Comparison of ENCODE assay signal across 18 cellular contexts in the genomic region with DNA sequence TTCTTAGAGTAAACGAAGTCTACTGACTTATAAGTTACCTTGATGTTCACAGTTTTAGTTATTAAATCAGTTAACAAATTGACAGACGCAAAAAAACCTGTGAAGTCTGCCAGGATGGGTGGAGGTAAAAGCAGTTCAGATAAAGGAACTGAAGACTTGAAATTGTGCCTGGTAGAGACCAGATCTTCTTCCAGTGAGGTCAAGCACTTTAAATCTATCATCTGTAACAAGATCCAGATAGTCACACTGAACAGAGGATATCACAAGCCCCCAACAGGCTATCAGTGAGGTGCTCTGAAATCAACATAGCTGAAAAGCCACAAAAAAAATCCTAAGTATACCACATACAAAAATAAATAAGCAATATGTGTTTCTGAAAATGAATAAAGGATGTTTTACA. TPM values are rescaled to one million over a fixed set of nuclear protein-coding genes. Genes with fewer than 3 reads are reported as not detected.
"Had no signal": no experiment of that assay in that cellular context is flagged by ENCODE, and none has a peak within 500 bp of the region (broad histone marks: within the 10 kb centered on the region; RNA-seq: fewer than 3 reads in every experiment).

No MANE protein-coding gene starts in this region.

- H3K4me1 ChIP-seq: thyroid gland had no signal

- ATAC-seq: activated T-cell treated with anti-CD3 and anti-CD28 coated beads, Interleukin-2, amount 50 U/mL, for 4 hours; stimulated activated effector memory CD8-positive, alpha-beta T cell treated with anti-CD3 and anti-CD28 coated beads, Interleukin-12 subunit alpha, Interleukin-12 subunit beta, amount 100 ng/mL, for 72 hours had no signal

- H3K27me3 Mint-ChIP-seq: activated CD4-positive, alpha-beta memory T cell treated with anti-CD3 and anti-CD28 coated beads for 36 hours; activated naive CD8-positive, alpha-beta T cell had no signal

- H3K9me3 ChIP-seq: esophagus muscularis mucosa, thyroid gland had no signal

- DNase-seq: activated CD4-positive, alpha-beta memory T cell treated with anti-CD3 and anti-CD28 coated beads for 36 hours; activated gamma-delta T cell; activated T-cell treated with anti-CD3 and anti-CD28 coated beads, Interleukin-2, amount 50 U/mL, for 4 hours; glutamatergic neuron; immature natural killer cell; left colon; SW 1271; T-helper 9 cell; thyroid gland had no signal

- H3K27ac Mint-ChIP-seq: activated CD4-positive, alpha-beta memory T cell treated with anti-CD3 and anti-CD28 coated beads for 36 hours; activated naive CD8-positive, alpha-beta T cell; immature natural killer cell; stimulated activated effector memory CD8-positive, alpha-beta T cell treated with anti-CD3 and anti-CD28 coated beads, Interleukin-12 subunit alpha, Interleukin-12 subunit beta, amount 100 ng/mL, for 72 hours had no signal

- H3K4me3 Mint-ChIP-seq: activated CD4-positive, alpha-beta memory T cell treated with anti-CD3 and anti-CD28 coated beads for 36 hours; activated naive CD8-positive, alpha-beta T cell; activated T-cell treated with anti-CD3 and anti-CD28 coated beads, Interleukin-2, amount 50 U/mL, for 4 hours; immature natural killer cell; stimulated activated effector memory CD8-positive, alpha-beta T cell treated with anti-CD3 and anti-CD28 coated beads, Interleukin-12 subunit alpha, Interleukin-12 subunit beta, amount 100 ng/mL, for 72 hours had no signal

- H3K27me3 ChIP-seq: esophagus muscularis mucosa, thyroid gland had no signal

- H3K36me3 Mint-ChIP-seq: activated CD4-positive, alpha-beta memory T cell treated with anti-CD3 and anti-CD28 coated beads for 36 hours; activated naive CD8-positive, alpha-beta T cell; immature natural killer cell; stimulated activated effector memory CD8-positive, alpha-beta T cell treated with anti-CD3 and anti-CD28 coated beads, Interleukin-12 subunit alpha, Interleukin-12 subunit beta, amount 100 ng/mL, for 72 hours had no signal

- H3K27ac ChIP-seq: esophagus muscularis mucosa, thyroid gland had no signal

- H3K4me1 Mint-ChIP-seq: immature natural killer cell; stimulated activated effector memory CD8-positive, alpha-beta T cell treated with anti-CD3 and anti-CD28 coated beads, Interleukin-12 subunit alpha, Interleukin-12 subunit beta, amount 100 ng/mL, for 72 hours had no signal

- H3K36me3 ChIP-seq: esophagus muscularis mucosa, thyroid gland had no signal

- H3K4me3 ChIP-seq: esophagus muscularis mucosa, thyroid gland had no signal

- H3K9me3 Mint-ChIP-seq: activated CD4-positive, alpha-beta memory T cell treated with anti-CD3 and anti-CD28 coated beads for 36 hours; activated T-cell treated with anti-CD3 and anti-CD28 coated beads, Interleukin-2, amount 50 U/mL, for 4 hours; stimulated activated effector memory CD8-positive, alpha-beta T cell treated with anti-CD3 and anti-CD28 coated beads, Interleukin-12 subunit alpha, Interleukin-12 subunit beta, amount 100 ng/mL, for 72 hours had no signal

RNA-seq across cellular contexts. Expression of a gene that starts 23.6 kb away (rescaled TPM):
- total RNA-seq: activated CD4-positive, alpha-beta memory T cell treated with anti-CD3 and anti-CD28 coated beads for 36 hours; activated T-cell treated with anti-CD3 and anti-CD28 coated beads, Interleukin-2, amount 50 U/mL, for 4 hours; esophagus muscularis mucosa; fibroblast of villous mesenchyme; lung microvascular endothelial cell; mucosa of gallbladder; osteoblast; skeletal muscle tissue; thyroid gland had no signal
- polyA plus RNA-seq: immature natural killer cell, neural cell had no signal

RNA-seq across cellular contexts. Expression of a gene that starts 47.4 kb away (rescaled TPM):
- total RNA-seq: activated CD4-positive, alpha-beta memory T cell treated with anti-CD3 and anti-CD28 coated beads for 36 hours; activated T-cell treated with anti-CD3 and anti-CD28 coated beads, Interleukin-2, amount 50 U/mL, for 4 hours; lung microvascular endothelial cell; skeletal muscle tissue had no signal
- polyA plus RNA-seq: immature natural killer cell, neural cell had no signal
